7 cellular contexts compared by ENCODE assay signal in genomic region chr17:8060274-8060673, GRCh38. TPM values are rescaled to one million over a fixed set of nuclear protein-coding genes. Genes with fewer than 3 reads are reported as not detected.
DNase-seq lines count a peak whose midpoint lies in the region; ATAC-seq and TF ChIP-seq lines count a peak whose summit lies in the region.

No MANE protein-coding gene starts in this region.

- no peak overlapping the region for H3K27ac ChIP-seq in body of pancreas

- H3K36me3 ChIP-seq in body of pancreas (replicated peaks in 1 of 2; ENCODE audit: insufficient read depth in 1 of 2, low read depth in 2 of 2), result no peaks in the 10 kb centered on the region

- 7% methylated on average over 10 of the region's 10 CpGs for WGBS in body of pancreas, 2 donors

- ATAC-seq in T-cell (replicated peaks in 1 of 4), result peak; percentile 48 to 67 (median 54)
- ATAC-seq in body of pancreas, result peak; percentile 64
- no peak for ATAC-seq in HG03457 (IDR thresholded peaks at IDR 0.05; ENCODE audit: unreplicated experiment)

- intact Hi-C loops in body of pancreas (cut with DNase I), result no loop called here

- H3K9me3 ChIP-seq in body of pancreas, result no peaks in the 10 kb centered on the region

- H3K4me3 ChIP-seq in body of pancreas, result no peak overlapping the region

- H3K27me3 Mint-ChIP-seq in T-cell, result peaks cover 42 to 70% of the 10 kb centered on the region in 2 donors

- CTCF ChIA-PET in T-cell (lab: Charles Lee), result interaction anchor here (0.7 to 1.9 kb wide), 17 partner anchors 9 to 317 kb away, joined by 3 to 10 read pairs (median 5); partner anchors contain the start of genes ALOXE3 (in 1 of the 2), KRABD2 (in 1 of the 2) and RANGRF (in 1 of the 2)

- no peaks in the 10 kb centered on the region for H3K36me3 Mint-ChIP-seq in T-cell

- TF ChIP-seq POLR2A in body of pancreas (IDR thresholded peaks at IDR 0.05), result no peak

- TF ChIP-seq CTCF in body of pancreas (IDR thresholded peaks at IDR 0.05), result peak; percentile 45 to 81 (median 76)

- DNase-seq in GM03348 (ENCODE audit: low spot score) (peak; percentile 86), MV-4-11 (lab: John Stamatoyannopoulos, UW) (peak; percentile 66), T-cell (peak in 26 of 34 experiments; percentile 16 to 74 (median 42)), body of pancreas (peak; percentile 64 to 77 (median 69)), iPS-NIHi11 (ENCODE audit: low spot score) (peak; percentile 88)
- DNase-seq in stimulated activated CD4-positive, alpha-beta T cell treated with anti-CD3 and anti-CD28 coated beads, Interleukin-1b, Interleukin-23, amount 100 ng/mL, for 24 hours (ENCODE audit: low read depth in 4 of 4, low spot score in 1 of 4), result peak in 3 of 4 experiments; percentile 36 to 44 (median 41)

- H3K27me3 ChIP-seq in body of pancreas, result peaks cover 4 to 25% of the 10 kb centered on the region in 2 donors

- no peak overlapping the region for H3K4me3 Mint-ChIP-seq in T-cell

- H3K9me3 Mint-ChIP-seq in T-cell, result no peaks in the 10 kb centered on the region

- no peak overlapping the region for H3K27ac Mint-ChIP-seq in T-cell

- POLR2A ChIA-PET in T-cell (lab: Charles Lee), result interaction anchor here in 1 of 2 donors (0.5 kb wide), 1 partner anchor 181 kb away, joined by 4 read pairs; no protein-coding TSS in a partner anchor

- H3K4me1 Mint-ChIP-seq in T-cell, result peaks cover 0 to 22% (median 6%) of the 10 kb centered on the region in 3 donors

- H3K4me1 ChIP-seq in body of pancreas, result peaks cover 24% of the 10 kb centered on the region

RNA-seq across cellular contexts. Expression of gene ALOX15B, which starts 21.4 kb away (rescaled TPM):
- total RNA-seq in T-cell (under 1 TPM in 3 of 5 donors, not detected in 2; 0.10 to 0.20 (median 0.13) TPM), body of pancreas (1 to 10 TPM in 1 of 2 donors, not detected in 1; 1.3 TPM)

RNA-seq across cellular contexts. Expression of gene ALOX12B, which starts 27.2 kb away (rescaled TPM):
- total RNA-seq in T-cell, result 1 to 10 TPM in 1 of 5 donors, under 1 TPM in 3, not detected in 1; 0.63 to 1.1 (median 0.81) TPM
- total RNA-seq in body of pancreas, result not detected

RNA-seq across cellular contexts. Expression of gene GUCY2D, which starts 57.9 kb away (rescaled TPM):
- under 1 TPM in 1 of 5 donors, not detected in 4; 0.06 TPM for total RNA-seq in T-cell
- not detected for total RNA-seq in body of pancreas

RNA-seq across cellular contexts. Expression of gene ALOXE3, which starts 58.0 kb away (rescaled TPM):
- total RNA-seq in T-cell (1 to 10 TPM in 1 of 5 donors, under 1 TPM in 3, not detected in 1; 0.13 to 1.2 (median 0.19) TPM), body of pancreas (not detected)
